In the genomic region with DNA sequence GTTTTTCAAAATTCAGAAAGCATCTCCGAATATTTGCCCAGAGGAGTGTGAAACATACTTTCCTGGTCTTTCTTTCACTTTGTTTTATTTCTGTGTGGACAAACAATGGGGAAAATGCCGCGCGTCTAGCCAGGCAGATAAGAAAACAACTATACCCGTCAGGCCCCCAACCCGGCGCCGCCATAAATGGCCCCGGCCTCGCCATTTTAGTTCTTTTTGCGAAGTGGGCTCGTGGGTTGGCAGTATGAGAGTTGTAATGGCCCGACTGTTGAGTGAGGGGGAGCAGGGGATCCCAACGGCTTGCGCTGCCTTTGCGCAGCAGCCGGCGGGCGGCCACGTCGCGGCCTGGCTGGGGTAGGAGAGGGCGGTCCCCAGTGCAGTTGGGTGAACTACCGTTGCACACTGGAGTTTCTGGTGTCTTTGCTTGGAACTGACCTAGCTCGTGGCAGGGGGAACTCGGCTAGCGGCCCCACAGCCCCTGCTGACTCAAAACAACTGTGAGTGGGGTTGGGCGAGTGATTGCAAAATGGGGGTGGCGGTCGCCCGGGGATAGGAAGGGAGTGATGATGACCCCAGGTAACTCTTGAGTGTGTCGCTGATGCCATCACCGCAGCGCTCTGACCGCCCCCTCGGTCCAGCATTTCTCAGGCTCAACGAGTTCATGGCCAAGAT, we compare ENCODE assay signal across 1 cellular context.
TF ChIP-seq lines count a peak whose summit lies in the region.

No MANE protein-coding gene starts in this region.

TF ChIP-seq in A549, 52 proteins besides CTCF, POLR2A, EP300 and RAD21:
- TF ChIP-seq CHD4 (IDR thresholded peaks at IDR 0.05; ENCODE audit: borderline replicate concordance) (no peak), ESRRA (IDR thresholded peaks at IDR 0.05; ENCODE audit: borderline replicate concordance, low read length) (no peak), FOSB (CRISPR knock-in tag; IDR thresholded peaks at IDR 0.05) (no peak), HDAC2 (IDR thresholded peaks at IDR 0.05) (no peak), TP53 (CRISPR knock-in tag; IDR thresholded peaks at IDR 0.05) (peak; percentile 14; the same call in 1 of the 2 replicates), HOXB13 (CRISPR knock-in tag; IDR thresholded peaks at IDR 0.05; ENCODE audit: low read depth) (no peak), ZC3H11A (IDR thresholded peaks at IDR 0.05) (no peak), PHF8 (IDR thresholded peaks at IDR 0.05; ENCODE audit: borderline replicate concordance, low read depth) (peak; percentile 73; the same call in 1 of the 2 replicates), POLR2AphosphoS2 (conservative IDR thresholded peaks at IDR 0.05; ENCODE audit: low read length) (no peak), JUN (IDR thresholded peaks at IDR 0.05) (peak; percentile 96 to 98), RFX5 (IDR thresholded peaks at IDR 0.05) (no peak), MAFK (IDR thresholded peaks at IDR 0.05; ENCODE audit: partially characterized antibody) (no peak), ZSCAN20 (CRISPR knock-in tag; IDR thresholded peaks at IDR 0.05) (no peak), CBX2 (IDR thresholded peaks at IDR 0.05; ENCODE audit: borderline replicate concordance, low read depth) (no peak), SREBF2 (IDR thresholded peaks at IDR 0.05) (no peak), JUNB (IDR thresholded peaks at IDR 0.05) (no peak), HOXA7 (CRISPR knock-in tag; IDR thresholded peaks at IDR 0.05) (no peak), HEYL (CRISPR knock-in tag; IDR thresholded peaks at IDR 0.05) (no peak), NPAS2 (CRISPR knock-in tag; IDR thresholded peaks at IDR 0.05; ENCODE audit: borderline replicate concordance) (no peak), RNF2 (IDR thresholded peaks at IDR 0.05; ENCODE audit: borderline replicate concordance, low read depth) (no peak), GATA3 (IDR thresholded peaks at IDR 0.05; ENCODE audit: borderline replicate concordance) (no peak), KDM1A (IDR thresholded peaks at IDR 0.05; ENCODE audit: low read depth) (no peak), FOXS1 (CRISPR knock-in tag; IDR thresholded peaks at IDR 0.05) (no peak), CEBPB (IDR thresholded peaks at IDR 0.05) (peak in 1 of 2 experiments; percentile 27; a peak in 1 of 4 replicates), SMC3 (IDR thresholded peaks at IDR 0.05) (no peak), CBX8 (IDR thresholded peaks at IDR 0.05) (no peak), NR3C1 (IDR thresholded peaks at IDR 0.05) (no peak), MYC (IDR thresholded peaks at IDR 0.05; ENCODE audit: borderline replicate concordance, low read length) (no peak), EHMT2 (IDR thresholded peaks at IDR 0.05; ENCODE audit: low read depth) (no peak), BHLHE40 (IDR thresholded peaks at IDR 0.05; ENCODE audit: low read depth, low read length) (no peak), ZFP36 (IDR thresholded peaks at IDR 0.05; ENCODE audit: borderline replicate concordance, partially characterized antibody) (no peak), RCOR1 (IDR thresholded peaks at IDR 0.05; ENCODE audit: low read depth, low read length) (no peak), RARB (CRISPR knock-in tag; IDR thresholded peaks at IDR 0.05) (0 out of 2 replicates have a peak, but pooled peaks have one; percentile 37), MAZ (IDR thresholded peaks at IDR 0.05; ENCODE audit: borderline replicate concordance, low read depth, low read length) (no peak), ZNF302 (CRISPR knock-in tag; IDR thresholded peaks at IDR 0.05) (no peak)
- TF ChIP-seq, protein P1, sequence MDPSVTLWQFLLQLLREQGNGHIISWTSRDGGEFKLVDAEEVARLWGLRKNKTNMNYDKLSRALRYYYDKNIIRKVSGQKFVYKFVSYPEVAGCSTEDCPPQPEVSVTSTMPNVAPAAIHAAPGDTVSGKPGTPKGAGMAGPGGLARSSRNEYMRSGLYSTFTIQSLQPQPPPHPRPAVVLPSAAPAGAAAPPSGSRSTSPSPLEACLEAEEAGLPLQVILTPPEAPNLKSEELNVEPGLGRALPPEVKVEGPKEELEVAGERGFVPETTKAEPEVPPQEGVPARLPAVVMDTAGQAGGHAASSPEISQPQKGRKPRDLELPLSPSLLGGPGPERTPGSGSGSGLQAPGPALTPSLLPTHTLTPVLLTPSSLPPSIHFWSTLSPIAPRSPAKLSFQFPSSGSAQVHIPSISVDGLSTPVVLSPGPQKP (IDR thresholded peaks at IDR 0.05; ENCODE audit: low read depth, low read length): no peak
- TF ChIP-seq, protein P2, sequence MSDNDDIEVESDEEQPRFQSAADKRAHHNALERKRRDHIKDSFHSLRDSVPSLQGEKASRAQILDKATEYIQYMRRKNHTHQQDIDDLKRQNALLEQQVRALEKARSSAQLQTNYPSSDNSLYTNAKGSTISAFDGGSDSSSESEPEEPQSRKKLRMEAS (IDR thresholded peaks at IDR 0.05): peak; percentile 72
- TF ChIP-seq, protein P3, sequence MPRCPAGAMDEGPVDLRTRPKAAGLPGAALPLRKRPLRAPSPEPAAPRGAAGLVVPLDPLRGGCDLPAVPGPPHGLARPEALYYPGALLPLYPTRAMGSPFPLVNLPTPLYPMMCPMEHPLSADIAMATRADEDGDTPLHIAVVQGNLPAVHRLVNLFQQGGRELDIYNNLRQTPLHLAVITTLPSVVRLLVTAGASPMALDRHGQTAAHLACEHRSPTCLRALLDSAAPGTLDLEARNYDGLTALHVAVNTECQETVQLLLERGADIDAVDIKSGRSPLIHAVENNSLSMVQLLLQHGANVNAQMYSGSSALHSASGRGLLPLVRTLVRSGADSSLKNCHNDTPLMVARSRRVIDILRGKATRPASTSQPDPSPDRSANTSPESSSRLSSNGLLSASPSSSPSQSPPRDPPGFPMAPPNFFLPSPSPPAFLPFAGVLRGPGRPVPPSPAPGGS (IDR thresholded peaks at IDR 0.05): peak; percentile 97
- TF ChIP-seq, protein P4, sequence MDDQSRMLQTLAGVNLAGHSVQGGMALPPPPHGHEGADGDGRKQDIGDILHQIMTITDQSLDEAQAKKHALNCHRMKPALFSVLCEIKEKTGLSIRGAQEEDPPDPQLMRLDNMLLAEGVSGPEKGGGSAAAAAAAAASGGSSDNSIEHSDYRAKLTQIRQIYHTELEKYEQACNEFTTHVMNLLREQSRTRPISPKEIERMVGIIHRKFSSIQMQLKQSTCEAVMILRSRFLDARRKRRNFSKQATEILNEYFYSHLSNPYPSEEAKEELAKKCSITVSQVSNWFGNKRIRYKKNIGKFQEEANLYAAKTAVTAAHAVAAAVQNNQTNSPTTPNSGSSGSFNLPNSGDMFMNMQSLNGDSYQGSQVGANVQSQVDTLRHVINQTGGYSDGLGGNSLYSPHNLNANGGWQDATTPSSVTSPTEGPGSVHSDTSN (IDR thresholded peaks at IDR 0.05): no peak; the same call in 1 of the 2 replicates
